Comparison of ENCODE assay signal across 5 cellular contexts in genomic region chr5:159350644-159351043, GRCh38. TPM values are rescaled to one million over a fixed set of nuclear protein-coding genes. Genes with fewer than 3 reads are reported as not detected.
"Had no signal": no experiment of that assay in that cellular context is flagged by ENCODE, and none has a peak within 500 bp of the region (broad histone marks: within the 10 kb centered on the region; RNA-seq: fewer than 3 reads in every experiment).

No MANE protein-coding gene starts in this region.

RNA-seq across cellular contexts. Expression of gene IL12B, which starts 20.4 kb away (rescaled TPM):
- total RNA-seq: HepG2, HT-29, HT1080, IMR-90, K562 had no signal
- polyA plus RNA-seq: HepG2, K562 had no signal
